ENCODE assay signal across 8 cellular contexts in genomic region chr3:142027713-142028112, GRCh38.
DNase-seq lines count a peak whose midpoint lies in the region; ATAC-seq, FAIRE-seq and TF ChIP-seq lines count a peak whose summit lies in the region.

No MANE protein-coding gene starts in this region.

- H3K79me2 ChIP-seq in GM12878 (ENCODE audit: control insufficient read depth, insufficient read depth, low read length): peaks cover 20% of the 10 kb centered on the region

- H3K9me3 ChIP-seq in GM12878 (replicated peaks; ENCODE audit: control insufficient read depth, insufficient read depth, low read length): no peaks in the 10 kb centered on the region

- 0 out of 4 replicates have a peak, but pooled peaks cover 0 to 3% of the 10 kb centered on the region in 2 experiments for H3K36me3 ChIP-seq in GM12878 (ENCODE audit: control insufficient read depth in 2 of 2, insufficient read depth in 2 of 2, low read length in 1 of 2)

- in situ Hi-C loops in GM12878 (cut with MboI): no loop called here

- peak overlapping the region; percentile 68 for H3K4me3 ChIP-seq in GM12878

- peak overlapping the region; percentile 58 for H3K9ac ChIP-seq in GM12878 (ENCODE audit: control insufficient read depth, insufficient read depth, low read length)

- no peak for TF ChIP-seq POLR2A in GM12878 (IDR thresholded peaks at IDR 0.05; ENCODE audit: low read depth, low read length)

- RAD21 ChIA-PET in GM12878 (lab: Charles Lee; ENCODE audit: unreplicated experiment): interaction anchor here (0.8 to 2.0 kb wide), 6 partner anchors 8 to 654 kb away, joined by 3 to 5 read pairs (median 4); no protein-coding TSS in a partner anchor

- peak overlapping the region; percentile 56 for H3K4me2 ChIP-seq in GM12878 (ENCODE audit: control insufficient read depth, insufficient read depth)

- TF ChIP-seq EP300 in GM12878 (IDR thresholded peaks at IDR 0.05; ENCODE audit: borderline replicate concordance in 1 of 2, control insufficient read depth in 1 of 2, low read depth in 2 of 2, low read length in 2 of 2): no peak

- no peaks in the 10 kb centered on the region for H4K20me1 ChIP-seq in GM12878 (ENCODE audit: control insufficient read depth, insufficient read depth)

- no peaks in the 10 kb centered on the region for H3K27me3 ChIP-seq in GM12878 (replicated peaks in 1 of 2; ENCODE audit: control insufficient read depth in 2 of 2, insufficient read depth in 2 of 2, low read length in 1 of 2)

- intact Hi-C loops in Right ventricle myocardium superior (cut with DNase I) (no loop called here), Right ventricle myocardium inferior (cut with DNase I) (loop anchor here (10.0 kb wide), 1 partner anchor 247 kb away; no protein-coding TSS in a partner anchor), GM12878 (cut with micrococcal nuclease; ENCODE audit: unreplicated experiment) (loop anchor here (5.0 kb wide), 2 partner anchors 65 to 200 kb away; partner anchors contain the start of gene GK5)

- 0 out of 2 replicates have a peak overlapping the region, but pooled peaks have one; percentile 20 for H2AFZ ChIP-seq in GM12878 (ENCODE audit: control insufficient read depth, low read depth, low read length)

- FAIRE-seq in GM12878 (lab: Jason Lieb, UNC): peak; percentile 13

- DNase-seq in Right ventricle myocardium superior: no peak
- DNase-seq in Right ventricle myocardium inferior (ENCODE audit: missing footprints): no peak
- peak; percentile 35 for DNase-seq in NCI-H774 (lab: John Stamatoyannopoulos, UW)
- no peak for DNase-seq in GM12878 (ENCODE audit: low read depth, low spot score)
- DNase-seq in left lobe of liver (ENCODE audit: low spot score): no peak
- peak; percentile 42 for DNase-seq in stimulated activated naive CD8-positive, alpha-beta T cell treated with anti-CD3 and anti-CD28 coated beads, Interleukin-15, Interleukin-2, amounts not matched to agents 100 U/mL and 50 U/mL, for 24 hours

- 0% methylated on average over 2 of the region's 2 CpGs for WGBS in GM12878 (ENCODE audit: insufficient coverage, insufficient replicate concordance, low lambda C conversion rate, missing lambda C conversion rate)

- ATAC-seq in Right ventricle myocardium superior (ENCODE audit: poor library complexity) (peak; percentile 74), Right ventricle myocardium inferior (no peak), HG02852 (IDR thresholded peaks at IDR 0.05; ENCODE audit: unreplicated experiment) (peak; percentile 51), GM12878 (peak; percentile 87), left lobe of liver (peak; percentile 41), GM19397 (IDR thresholded peaks at IDR 0.05; ENCODE audit: unreplicated experiment) (no peak)
- ATAC-seq in stimulated activated naive CD8-positive, alpha-beta T cell treated with anti-CD3 and anti-CD28 coated beads, Interleukin-15, Interleukin-2, amounts not matched to agents 100 U/mL and 50 U/mL, for 24 hours: peak; percentile 94

- BruUV-seq in GM12878 (replicated peaks; lab: Mats Ljungman, UMichigan): TSS peak; percentile 80

- SMC1A ChIA-PET in GM12878 (lab: Charles Lee; ENCODE audit: uncharacterized antibody, unreplicated experiment): interaction anchor here (0.6 to 2.8 kb wide), 12 partner anchors 8 to 182 kb away, joined by 3 to 12 read pairs (median 4); no protein-coding TSS in a partner anchor

- H3K4me1 ChIP-seq in GM12878 (ENCODE audit: control insufficient read depth, insufficient read depth, low read length): peaks cover 4% of the 10 kb centered on the region; the same call in 1 of the 2 replicates

- CTCF ChIA-PET in GM12878 (lab: Yijun Ruan, JAX): interaction anchor here (0.8 to 1.7 kb wide), 8 partner anchors 8 to 252 kb away, joined by 3 to 5 read pairs (median 3); no protein-coding TSS in a partner anchor

- H3K27ac ChIP-seq in GM12878 (ENCODE audit: control insufficient read depth, insufficient read depth): peak overlapping the region; percentile 39

- TF ChIP-seq CTCF in GM12878 (IDR thresholded peaks at IDR 0.05 in 2 of 3, conservative IDR thresholded peaks at IDR 0.05 in 1 of 3; ENCODE audit: control insufficient read depth in 2 of 3, extremely low read depth in 1 of 3, insufficient read depth in 1 of 3, low read depth in 3 of 3, low read length in 3 of 3): no peak

- POLR2A ChIA-PET in GM12878 (lab: Charles Lee): interaction anchor here (1.1 kb wide), 1 partner anchor 120 kb away, joined by 3 read pairs; no protein-coding TSS in a partner anchor

- TF ChIP-seq RAD21 in GM12878 (IDR thresholded peaks at IDR 0.05; ENCODE audit: insufficient read depth, low read depth, low read length): no peak

TF ChIP-seq in GM12878, 131 proteins besides CTCF, POLR2A, EP300 and RAD21 (continues in another document):
- 0 out of 2 replicates have a peak, but pooled peaks have one; percentile 11 for TF ChIP-seq ATF7 (IDR thresholded peaks at IDR 0.05; ENCODE audit: low read depth)
- TF ChIP-seq CUX1 (IDR thresholded peaks at IDR 0.05; ENCODE audit: insufficient replicate concordance, low read depth, low read length): peak; percentile 20
- TF ChIP-seq SIN3A (IDR thresholded peaks at IDR 0.05; ENCODE audit: low read depth, low read length): 0 out of 2 replicates have a peak, but pooled peaks have one; percentile 45
- TF ChIP-seq HDGF (IDR thresholded peaks at IDR 0.05): no peak
- 0 out of 2 replicates have a peak, but pooled peaks have one; percentile 31 for TF ChIP-seq RUNX3 (IDR thresholded peaks at IDR 0.05; ENCODE audit: low read length)
- no peak for TF ChIP-seq CBFB (IDR thresholded peaks at IDR 0.05; ENCODE audit: low read depth)
- TF ChIP-seq ZNF384 (IDR thresholded peaks at IDR 0.05; ENCODE audit: borderline replicate concordance, low read depth, low read length): no peak
- TF ChIP-seq ESRRA (IDR thresholded peaks at IDR 0.05; ENCODE audit: low read length): no peak
- no peak for TF ChIP-seq ZBED1 (IDR thresholded peaks at IDR 0.05; ENCODE audit: borderline replicate concordance)
- no peak for TF ChIP-seq SREBF1 (IDR thresholded peaks at IDR 0.05; ENCODE audit: low read length)
- no peak for TF ChIP-seq MEF2A (IDR thresholded peaks at IDR 0.05; ENCODE audit: insufficient read depth, low read depth, low read length)
- no peak for TF ChIP-seq IKZF1 (conservative IDR thresholded peaks at IDR 0.05)
- TF ChIP-seq MLLT1 (IDR thresholded peaks at IDR 0.05): peak; percentile 30; the same call in 1 of the 2 replicates

Comparison
In these comparisons a context has a peak if more than half of its experiments do, and no peak if none do; other contexts are left out.
1. ATAC-seq: peak in Right ventricle myocardium superior (single experiment), HG02852 (single experiment), GM12878 (single experiment), left lobe of liver (single experiment) and stimulated activated naive CD8-positive, alpha-beta T cell treated with anti-CD3 and anti-CD28 coated beads, Interleukin-15, Interleukin-2, amounts not matched to agents 100 U/mL and 50 U/mL, for 24 hours (single experiment); none in Right ventricle myocardium inferior (single experiment) and GM19397 (single experiment).
2. DNase-seq: peak in NCI-H774 (single experiment) and stimulated activated naive CD8-positive, alpha-beta T cell treated with anti-CD3 and anti-CD28 coated beads, Interleukin-15, Interleukin-2, amounts not matched to agents 100 U/mL and 50 U/mL, for 24 hours (single experiment); none in Right ventricle myocardium superior (single experiment), Right ventricle myocardium inferior (single experiment), GM12878 (single experiment) and left lobe of liver (single experiment).